8 cellular contexts compared by ENCODE assay signal in genomic region chr2:70247364-70248144, GRCh38. TPM values are rescaled to one million over a fixed set of nuclear protein-coding genes. Genes with fewer than 3 reads are reported as not detected.
DNase-seq lines count a peak whose midpoint lies in the region; ATAC-seq and TF ChIP-seq lines count a peak whose summit lies in the region.

No MANE protein-coding gene starts in this region.

- peaks cover 19% of the 10 kb centered on the region for H3K4me1 ChIP-seq in mucosa of descending colon (ENCODE audit: low read depth)

- TF ChIP-seq CTCF in choroid plexus epithelial cell (conservative IDR thresholded peaks at IDR 0.05; ENCODE audit: low read depth, low read length) = no peak
- no peak for TF ChIP-seq CTCF in mucosa of descending colon (IDR thresholded peaks at IDR 0.05)

- ATAC-seq in mucosa of descending colon (no peak), GM18861 (IDR thresholded peaks at IDR 0.05; ENCODE audit: unreplicated experiment) (no peak)

- H3K9me3 ChIP-seq in mucosa of descending colon = no peaks in the 10 kb centered on the region

- intact Hi-C loops in mucosa of descending colon (cut with DNase I, micrococcal nuclease) = no loop called here

- H3K36me3 ChIP-seq in mucosa of descending colon (ENCODE audit: low read depth) = no peaks in the 10 kb centered on the region

- DNase-seq in NCI-H2171 treated with DMSO at 0.1 percent for 48 hours (lab: John Stamatoyannopoulos, UW) (peak; percentile 43), NCI-H2171 (lab: John Stamatoyannopoulos, UW) (no peak), NCI-H510A treated with DMSO at 0.1 percent for 48 hours (lab: John Stamatoyannopoulos, UW) (peak; percentile 66), choroid plexus epithelial cell (ENCODE audit: low read depth) (peak; percentile 33), mucosa of descending colon (no peak), SW480 (ENCODE audit: low spot score) (no peak), DMS153 (lab: John Stamatoyannopoulos, UW) (no peak)

- H3K4me3 ChIP-seq in choroid plexus epithelial cell (ENCODE audit: low read depth, low read length) = peak overlapping the region; percentile 99
- peak overlapping the region; percentile 56 for H3K4me3 ChIP-seq in mucosa of descending colon

RNA-seq across cellular contexts. Expression of gene TIA1, which starts 0.9 kb away (rescaled TPM):
- total RNA-seq in mucosa of descending colon = 100 to 1,000 TPM in 2 of 3 donors, 10 to 100 TPM in 1; 83.0 to 135 (median 115) TPM

RNA-seq across cellular contexts. Expression of gene PCYOX1, which starts 10.4 kb away (rescaled TPM):
- total RNA-seq in mucosa of descending colon = 10 to 100 TPM; 39.1 to 83.0 (median 52.2) TPM

RNA-seq across cellular contexts. Expression of gene SNRPG, which starts 46.0 kb away (rescaled TPM):
- total RNA-seq in mucosa of descending colon = 100 to 1,000 TPM in 1 of 3 donors, 10 to 100 TPM in 2; 76.6 to 117 (median 94.5) TPM

RNA-seq across cellular contexts. Expression of gene FAM136A, which starts 54.3 kb away (rescaled TPM):
- total RNA-seq in mucosa of descending colon = 10 to 100 TPM; 29.8 to 51.7 (median 33.5) TPM

RNA-seq across cellular contexts. Expression of gene C2orf42, which starts 56.7 kb away (rescaled TPM):
- total RNA-seq in mucosa of descending colon = 10 to 100 TPM in 2 of 3 donors, 1 to 10 TPM in 1; 7.6 to 17.2 (median 12.2) TPM

Comparison
In these comparisons a context has a peak if more than half of its experiments do, and no peak if none do; other contexts are left out.
1. DNase-seq: peak in NCI-H2171 treated with DMSO at 0.1 percent for 48 hours (single experiment), NCI-H510A treated with DMSO at 0.1 percent for 48 hours (single experiment) and choroid plexus epithelial cell (single experiment); none in NCI-H2171 (single experiment), mucosa of descending colon (0 of 3), SW480 (single experiment) and DMS153 (single experiment).